39 cellular contexts compared by ENCODE assay signal in the genomic region with DNA sequence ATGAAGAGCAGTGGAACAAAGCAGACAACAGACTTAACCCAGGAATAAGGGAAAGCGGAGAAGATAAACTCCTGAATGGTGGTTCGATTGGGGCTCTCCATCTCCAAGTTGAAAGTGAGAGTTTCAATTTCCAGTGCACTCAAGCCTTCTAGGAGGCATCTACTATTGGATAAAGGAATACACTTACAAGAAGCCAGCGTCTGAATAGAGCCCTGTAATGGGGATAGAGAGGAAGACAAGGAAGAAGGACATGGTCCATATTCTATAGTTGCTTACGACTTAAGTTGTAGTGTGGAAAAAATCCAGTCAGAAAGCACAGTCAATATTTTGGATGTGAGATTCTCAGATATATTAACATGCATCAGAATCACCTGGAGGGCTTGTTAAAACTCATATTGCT. TPM values are rescaled to one million over a fixed set of nuclear protein-coding genes. Genes with fewer than 3 reads are reported as not detected.
"Had no signal": no experiment of that assay in that cellular context is flagged by ENCODE, and none has a peak within 500 bp of the region (broad histone marks: within the 10 kb centered on the region; RNA-seq: fewer than 3 reads in every experiment).

A gene with protein sequence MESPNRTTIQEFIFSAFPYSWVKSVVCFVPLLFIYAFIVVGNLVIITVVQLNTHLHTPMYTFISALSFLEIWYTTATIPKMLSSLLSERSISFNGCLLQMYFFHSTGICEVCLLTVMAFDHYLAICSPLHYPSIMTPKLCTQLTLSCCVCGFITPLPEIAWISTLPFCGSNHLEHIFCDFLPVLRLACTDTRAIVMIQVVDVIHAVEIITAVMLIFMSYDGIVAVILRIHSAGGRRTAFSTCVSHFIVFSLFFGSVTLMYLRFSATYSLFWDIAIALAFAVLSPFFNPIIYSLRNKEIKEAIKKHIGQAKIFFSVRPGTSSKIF (minus strand): TSS at position 101 of the 400 bp plus-strand sequence. CDS start 0 bp downstream, at position 101.

- H3K9ac ChIP-seq: KMS-11 had no signal

- H3K36me3 ChIP-seq: MG63 had no signal

- H3K9me3 ChIP-seq: MG63 had no signal

- H3K4me2 ChIP-seq: KMS-11 had no signal

- H3K4me3 ChIP-seq: MG63 had no signal

- DNase-seq: Karpas-422, Kasumi-1, MG63, MM.1S, MV-4-11, NCI-H1048, NCI-H1092, NCI-H1092 treated with DMSO at 0.1 percent for 48 hours, NCI-H1105, NCI-H1105 treated with DMSO at 0.1 percent for 48 hours, NCI-H1417, NCI-H1417 treated with DMSO at 0.1 percent for 48 hours, NCI-H1436, NCI-H1436 treated with DMSO at 0.1 percent for 48 hours, NCI-H146, NCI-H1694 treated with DMSO at 0.1 percent for 48 hours, NCI-H187, NCI-H187 treated with DMSO at 0.1 percent for 48 hours, NCI-H1930, NCI-H2029, NCI-H2029 treated with DMSO at 0.1 percent for 48 hours, NCI-H2081, NCI-H2081 treated with DMSO at 0.1 percent for 48 hours, NCI-H2107, NCI-H2171, NCI-H2171 treated with DMSO at 0.1 percent for 48 hours, NCI-H2227 treated with DMSO at 0.1 percent for 48 hours, NCI-H226, NCI-H345, NCI-H446, NCI-H446 treated with DMSO at 0.1 percent for 48 hours, NCI-H510A, NCI-H510A treated with DMSO at 0.1 percent for 48 hours, NCI-H524 had no signal

- H3K27ac ChIP-seq: KMS-11 had no signal

RNA-seq across cellular contexts. Expression of the gene that starts here (rescaled TPM):
- total RNA-seq: LHCN-M2, M059J, MCF 10A, NCI-H460 had no signal
